Comparison of ENCODE assay signal across 8 cellular contexts in genomic region chr1:25619101-25619890, GRCh38. TPM values are rescaled to one million over a fixed set of nuclear protein-coding genes. Genes with fewer than 3 reads are reported as not detected.
A peak's percentile ranks its signal among the peaks of the same experiment; 100 is the strongest.
DNase-seq lines count a peak whose midpoint lies in the region; ATAC-seq and TF ChIP-seq lines count a peak whose summit lies in the region.

No MANE protein-coding gene starts in this region.

- H3K36me3 Mint-ChIP-seq in activated naive CD4-positive, alpha-beta T cell treated with anti-CD3 and anti-CD28 coated beads, Interleukin-2, amount 50 U/mL, for 24 hours, result no peaks in the 10 kb centered on the region
- no peaks in the 10 kb centered on the region for H3K36me3 Mint-ChIP-seq in stimulated activated naive B cell treated with anti-CD40 and anti-IgM and Interleukin-4, amounts not matched to agents 10 μg/mL and 1 μg/mL and 100 μg/mL, for 72 hours

- H3K9ac ChIP-seq in NT2/D1 (ENCODE audit: insufficient read length, low read depth), result no peak overlapping the region

- peak overlapping the region in 6 of 12 donors; percentile 5 to 87 (median 72) for H3K27ac ChIP-seq in heart left ventricle
- H3K27ac ChIP-seq in psoas muscle, result no peak overlapping the region

- peaks cover 77% of the 10 kb centered on the region for H3K4me1 Mint-ChIP-seq in activated naive CD4-positive, alpha-beta T cell treated with anti-CD3 and anti-CD28 coated beads, Interleukin-2, amount 50 U/mL, for 24 hours
- peaks cover 37 to 59% of the 10 kb centered on the region in 2 donors for H3K4me1 Mint-ChIP-seq in stimulated activated naive B cell treated with anti-CD40 and anti-IgM and Interleukin-4, amounts not matched to agents 10 μg/mL and 1 μg/mL and 100 μg/mL, for 72 hours

- H3K4me1 ChIP-seq in NT2/D1 (ENCODE audit: insufficient read depth, insufficient read length) (peaks cover 11% of the 10 kb centered on the region), heart left ventricle (peaks cover 0 to 77% (median 49%) of the 10 kb centered on the region in 12 donors), psoas muscle (peaks cover 26% of the 10 kb centered on the region)

- no peak overlapping the region for H3K4me3 ChIP-seq in NT2/D1 (ENCODE audit: insufficient read length, low read depth)
- H3K4me3 ChIP-seq in heart left ventricle, result peak overlapping the region in 10 of 12 donors; percentile 1 to 98 (median 90)
- peak overlapping the region; percentile 84 for H3K4me3 ChIP-seq in psoas muscle

- H3K4me3 Mint-ChIP-seq in activated naive CD4-positive, alpha-beta T cell treated with anti-CD3 and anti-CD28 coated beads, Interleukin-2, amount 50 U/mL, for 24 hours, result peak overlapping the region; percentile 90
- peak overlapping the region in 1 of 2 donors; percentile 31 for H3K4me3 Mint-ChIP-seq in stimulated activated naive B cell treated with anti-CD40 and anti-IgM and Interleukin-4, amounts not matched to agents 10 μg/mL and 1 μg/mL and 100 μg/mL, for 72 hours

- H3K27me3 ChIP-seq in NT2/D1 (ENCODE audit: insufficient read depth, insufficient read length) (peaks cover 24% of the 10 kb centered on the region), heart left ventricle (no peaks in the 10 kb centered on the region), psoas muscle (ENCODE audit: insufficient read depth in 3 of 3, low read length in 2 of 3) (no peaks in the 10 kb centered on the region)

- peak; percentile 76 to 93 (median 87) for TF ChIP-seq CTCF in heart left ventricle (IDR thresholded peaks at IDR 0.05)
- peak; percentile 79 for TF ChIP-seq CTCF in psoas muscle (IDR thresholded peaks at IDR 0.05)

- peak in 3 of 4 donors; percentile 7 to 45 (median 35) for ATAC-seq in heart left ventricle
- peak in 1 of 4 donors; percentile 39 for ATAC-seq in psoas muscle
- ATAC-seq in stimulated activated naive B cell treated with anti-CD40 and anti-IgM and Interleukin-4, amounts not matched to agents 10 μg/mL and 1 μg/mL and 100 μg/mL, for 72 hours (replicated peaks), result no peak
- ATAC-seq in GM18517 (IDR thresholded peaks at IDR 0.05; ENCODE audit: unreplicated experiment), result no peak

- H3K36me3 ChIP-seq in NT2/D1 (ENCODE audit: insufficient read depth, insufficient read length, low read length) (no peaks in the 10 kb centered on the region), heart left ventricle (peaks cover 0 to 3% (median 0%) of the 10 kb centered on the region in 9 donors), psoas muscle (ENCODE audit: insufficient read depth in 1 of 2, low read depth in 1 of 2) (no peaks in the 10 kb centered on the region)

- WGBS in heart left ventricle, 4 donors, result 32 to 36% (median 33%) methylated on average over 10 to 11 of the region's 11 CpGs
- 30 to 48% (median 39%) methylated on average over 11 of the region's 11 CpGs for WGBS in psoas muscle, 3 donors

- H3K9me3 Mint-ChIP-seq in activated naive CD4-positive, alpha-beta T cell treated with anti-CD3 and anti-CD28 coated beads, Interleukin-2, amount 50 U/mL, for 24 hours, result no peaks in the 10 kb centered on the region
- H3K9me3 Mint-ChIP-seq in stimulated activated naive B cell treated with anti-CD40 and anti-IgM and Interleukin-4, amounts not matched to agents 10 μg/mL and 1 μg/mL and 100 μg/mL, for 72 hours, result no peaks in the 10 kb centered on the region

- peak overlapping the region; percentile 60 for H3K27ac Mint-ChIP-seq in activated naive CD4-positive, alpha-beta T cell treated with anti-CD3 and anti-CD28 coated beads, Interleukin-2, amount 50 U/mL, for 24 hours
- H3K27ac Mint-ChIP-seq in stimulated activated naive B cell treated with anti-CD40 and anti-IgM and Interleukin-4, amounts not matched to agents 10 μg/mL and 1 μg/mL and 100 μg/mL, for 72 hours, result no peak overlapping the region

- no peak for TF ChIP-seq POLR2A in heart left ventricle (IDR thresholded peaks at IDR 0.05)

- H3K9me3 ChIP-seq in NT2/D1 (ENCODE audit: insufficient read depth, low read length) (no peaks in the 10 kb centered on the region), heart left ventricle (no peaks in the 10 kb centered on the region), psoas muscle (no peaks in the 10 kb centered on the region)

- intact Hi-C loops in heart left ventricle (cut with DNase I) (loop anchor here in 9 of 10 donors (2.0 to 10.0 kb wide), 11 partner anchors 38 to 194 kb away; partner anchors contain the start of gene RHCE (in 1 of the 9)), psoas muscle (cut with DNase I) (loop anchor here (2.0 to 5.0 kb wide), 4 partner anchors 38 to 123 kb away; no protein-coding TSS in a partner anchor)

- H3K27me3 Mint-ChIP-seq in activated naive CD4-positive, alpha-beta T cell treated with anti-CD3 and anti-CD28 coated beads, Interleukin-2, amount 50 U/mL, for 24 hours, result no peaks in the 10 kb centered on the region
- H3K27me3 Mint-ChIP-seq in stimulated activated naive B cell treated with anti-CD40 and anti-IgM and Interleukin-4, amounts not matched to agents 10 μg/mL and 1 μg/mL and 100 μg/mL, for 72 hours, result peaks cover 45 to 52% of the 10 kb centered on the region in 2 donors

- peak; percentile 28 for DNase-seq in NCI-H2196 (lab: John Stamatoyannopoulos, UW; ENCODE audit: unreplicated experiment)
- DNase-seq in NCI-H2196 treated with DMSO at 0.1 percent for 48 hours (lab: John Stamatoyannopoulos, UW; ENCODE audit: unreplicated experiment), result no peak
- DNase-seq in NT2/D1 (ENCODE audit: low read depth, low spot score), result peak; percentile 75
- DNase-seq in heart left ventricle, result peak in 4 of 5 donors; percentile 37 to 68 (median 48)
- peak; percentile 44 to 66 for DNase-seq in psoas muscle
- no peak for DNase-seq in stimulated activated naive B cell treated with anti-CD40 and anti-IgM and Interleukin-4, amounts not matched to agents 10 μg/mL and 1 μg/mL and 100 μg/mL, for 72 hours

RNA-seq across cellular contexts. Expression of gene MAN1C1, which starts 2.7 kb away (rescaled TPM):
- total RNA-seq in heart left ventricle (10 to 100 TPM; 10.5 to 25.7 (median 14.8) TPM), psoas muscle (1 to 10 TPM; 1.8 to 6.7 (median 2.5) TPM)
- polyA plus RNA-seq in heart left ventricle (10 to 100 TPM in 1 of 2 donors, 1 to 10 TPM in 1; 7.7 to 10.9 TPM), psoas muscle (1 to 10 TPM; 1.8 to 2.0 (median 1.9) TPM)

Comparison
In these comparisons a context has a peak if more than half of its experiments do, and no peak if none do; other contexts are left out.
1. DNase-seq: peak in NCI-H2196 (single experiment), NT2/D1 (single experiment), heart left ventricle (4 of 5) and psoas muscle (2 of 2); none in NCI-H2196 treated with DMSO at 0.1 percent for 48 hours (single experiment) and stimulated activated naive B cell treated with anti-CD40 and anti-IgM and Interleukin-4, amounts not matched to agents 10 μg/mL and 1 μg/mL and 100 μg/mL, for 72 hours (single experiment).
2. ATAC-seq: peak in heart left ventricle (3 of 4); none in stimulated activated naive B cell treated with anti-CD40 and anti-IgM and Interleukin-4, amounts not matched to agents 10 μg/mL and 1 μg/mL and 100 μg/mL, for 72 hours (0 of 2) and GM18517 (single experiment).